1 cellular context compared by ENCODE assay signal in genomic region chr10:5623081-5623748, GRCh38.
TF ChIP-seq lines count a peak whose summit lies in the region.

No MANE protein-coding gene starts in this region.

TF ChIP-seq in K562, 482 proteins besides CTCF, POLR2A, EP300 and RAD21 (continued from another document):
- TF ChIP-seq TAF1 (IDR thresholded peaks at IDR 0.05; ENCODE audit: control insufficient read depth, extremely low read depth, insufficient read depth, low read length, severe bottlenecking) = no peak
- no peak for TF ChIP-seq ESRRB (CRISPR knock-in tag; IDR thresholded peaks at IDR 0.05; ENCODE audit: borderline replicate concordance)
- TF ChIP-seq, protein P1, sequence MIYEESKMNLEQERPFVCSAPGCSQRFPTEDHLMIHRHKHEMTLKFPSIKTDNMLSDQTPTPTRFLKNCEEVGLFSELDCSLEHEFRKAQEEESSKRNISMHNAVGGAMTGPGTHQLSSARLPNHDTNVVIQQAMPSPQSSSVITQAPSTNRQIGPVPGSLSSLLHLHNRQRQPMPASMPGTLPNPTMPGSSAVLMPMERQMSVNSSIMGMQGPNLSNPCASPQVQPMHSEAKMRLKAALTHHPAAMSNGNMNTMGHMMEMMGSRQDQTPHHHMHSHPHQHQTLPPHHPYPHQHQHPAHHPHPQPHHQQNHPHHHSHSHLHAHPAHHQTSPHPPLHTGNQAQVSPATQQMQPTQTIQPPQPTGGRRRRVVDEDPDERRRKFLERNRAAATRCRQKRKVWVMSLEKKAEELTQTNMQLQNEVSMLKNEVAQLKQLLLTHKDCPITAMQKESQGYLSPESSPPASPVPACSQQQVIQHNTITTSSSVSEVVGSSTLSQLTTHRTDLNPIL (CRISPR knock-in tag; IDR thresholded peaks at IDR 0.05) = no peak
- no peak for TF ChIP-seq COPS2 (conservative IDR thresholded peaks at IDR 0.05)
- TF ChIP-seq, protein P2, sequence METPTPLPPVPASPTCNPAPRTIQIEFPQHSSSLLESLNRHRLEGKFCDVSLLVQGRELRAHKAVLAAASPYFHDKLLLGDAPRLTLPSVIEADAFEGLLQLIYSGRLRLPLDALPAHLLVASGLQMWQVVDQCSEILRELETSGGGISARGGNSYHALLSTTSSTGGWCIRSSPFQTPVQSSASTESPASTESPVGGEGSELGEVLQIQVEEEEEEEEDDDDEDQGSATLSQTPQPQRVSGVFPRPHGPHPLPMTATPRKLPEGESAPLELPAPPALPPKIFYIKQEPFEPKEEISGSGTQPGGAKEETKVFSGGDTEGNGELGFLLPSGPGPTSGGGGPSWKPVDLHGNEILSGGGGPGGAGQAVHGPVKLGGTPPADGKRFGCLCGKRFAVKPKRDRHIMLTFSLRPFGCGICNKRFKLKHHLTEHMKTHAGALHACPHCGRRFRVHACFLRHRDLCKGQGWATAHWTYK (CRISPR knock-in tag; IDR thresholded peaks at IDR 0.05) = peak; percentile 62; the same call in 1 of the 2 replicates
- TF ChIP-seq ZC3H11A (IDR thresholded peaks at IDR 0.05; ENCODE audit: low read depth, low read length) = no peak
- 0 out of 2 replicates have a peak, but pooled peaks have one; percentile 29 for TF ChIP-seq TARDBP (IDR thresholded peaks at IDR 0.05)
- TF ChIP-seq ZNF780A (CRISPR knock-in tag; IDR thresholded peaks at IDR 0.05) = no peak
- no peak for TF ChIP-seq XRCC4 (IDR thresholded peaks at IDR 0.05; ENCODE audit: extremely low read depth, insufficient read depth, insufficient read length)
- no peak for TF ChIP-seq GTF2B (IDR thresholded peaks at IDR 0.05; ENCODE audit: extremely low read depth, insufficient read length)
- no peak for TF ChIP-seq GTF2E2 (tag; IDR thresholded peaks at IDR 0.05)
- peak; percentile 24 for TF ChIP-seq DACH1 (IDR thresholded peaks at IDR 0.05; ENCODE audit: partially characterized antibody)
- TF ChIP-seq OTX1 (CRISPR knock-in tag; IDR thresholded peaks at IDR 0.05) = no peak
- TF ChIP-seq, protein P3, sequence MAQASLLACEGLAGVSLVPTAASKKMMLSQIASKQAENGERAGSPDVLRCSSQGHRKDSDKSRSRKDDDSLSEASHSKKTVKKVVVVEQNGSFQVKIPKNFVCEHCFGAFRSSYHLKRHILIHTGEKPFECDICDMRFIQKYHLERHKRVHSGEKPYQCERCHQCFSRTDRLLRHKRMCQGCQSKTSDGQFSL (CRISPR knock-in tag; IDR thresholded peaks at IDR 0.05) = 0 out of 2 replicates have a peak, but pooled peaks have one; percentile 32
- TF ChIP-seq, protein P3 (tag; IDR thresholded peaks at IDR 0.05) = no peak
- TF ChIP-seq SRSF3 (IDR thresholded peaks at IDR 0.05; ENCODE audit: insufficient read depth, low read length) = no peak
- TF ChIP-seq SMARCA4 (IDR thresholded peaks at IDR 0.05) = no peak
- no peak for TF ChIP-seq NFE2 (IDR thresholded peaks at IDR 0.05; ENCODE audit: low read depth)
- no peak for TF ChIP-seq ZNF316 (IDR thresholded peaks at IDR 0.05)
- TF ChIP-seq ILK (tag; IDR thresholded peaks at IDR 0.05; ENCODE audit: borderline replicate concordance, low read depth) = no peak
- no peak for TF ChIP-seq CEBPB (tag; IDR thresholded peaks at IDR 0.05)
- TF ChIP-seq, protein P4, sequence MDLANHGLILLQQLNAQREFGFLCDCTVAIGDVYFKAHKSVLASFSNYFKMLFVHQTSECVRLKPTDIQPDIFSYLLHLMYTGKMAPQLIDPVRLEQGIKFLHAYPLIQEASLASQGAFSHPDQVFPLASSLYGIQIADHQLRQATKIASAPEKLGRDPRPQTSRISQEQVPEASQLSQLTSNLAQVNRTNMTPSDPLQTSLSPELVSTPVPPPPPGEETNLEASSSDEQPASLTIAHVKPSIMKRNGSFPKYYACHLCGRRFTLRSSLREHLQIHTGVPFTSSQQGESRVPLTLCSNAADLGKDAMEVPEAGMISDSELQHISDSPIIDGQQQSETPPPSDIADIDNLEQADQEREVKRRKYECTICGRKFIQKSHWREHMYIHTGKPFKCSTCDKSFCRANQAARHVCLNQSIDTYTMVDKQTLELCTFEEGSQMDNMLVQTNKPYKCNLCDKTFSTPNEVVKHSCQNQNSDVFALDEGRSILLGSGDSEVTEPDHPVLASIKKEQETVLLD (IDR thresholded peaks at IDR 0.05) = no peak
- no peak for TF ChIP-seq PYGO2 (tag; IDR thresholded peaks at IDR 0.05)
- no peak for TF ChIP-seq FOXJ2 (tag; IDR thresholded peaks at IDR 0.05)
- TF ChIP-seq HLTF (IDR thresholded peaks at IDR 0.05) = no peak
- TF ChIP-seq, protein P5, sequence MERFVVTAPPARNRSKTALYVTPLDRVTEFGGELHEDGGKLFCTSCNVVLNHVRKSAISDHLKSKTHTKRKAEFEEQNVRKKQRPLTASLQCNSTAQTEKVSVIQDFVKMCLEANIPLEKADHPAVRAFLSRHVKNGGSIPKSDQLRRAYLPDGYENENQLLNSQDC (CRISPR knock-in tag; IDR thresholded peaks at IDR 0.05) = no peak
- TF ChIP-seq, protein P6, sequence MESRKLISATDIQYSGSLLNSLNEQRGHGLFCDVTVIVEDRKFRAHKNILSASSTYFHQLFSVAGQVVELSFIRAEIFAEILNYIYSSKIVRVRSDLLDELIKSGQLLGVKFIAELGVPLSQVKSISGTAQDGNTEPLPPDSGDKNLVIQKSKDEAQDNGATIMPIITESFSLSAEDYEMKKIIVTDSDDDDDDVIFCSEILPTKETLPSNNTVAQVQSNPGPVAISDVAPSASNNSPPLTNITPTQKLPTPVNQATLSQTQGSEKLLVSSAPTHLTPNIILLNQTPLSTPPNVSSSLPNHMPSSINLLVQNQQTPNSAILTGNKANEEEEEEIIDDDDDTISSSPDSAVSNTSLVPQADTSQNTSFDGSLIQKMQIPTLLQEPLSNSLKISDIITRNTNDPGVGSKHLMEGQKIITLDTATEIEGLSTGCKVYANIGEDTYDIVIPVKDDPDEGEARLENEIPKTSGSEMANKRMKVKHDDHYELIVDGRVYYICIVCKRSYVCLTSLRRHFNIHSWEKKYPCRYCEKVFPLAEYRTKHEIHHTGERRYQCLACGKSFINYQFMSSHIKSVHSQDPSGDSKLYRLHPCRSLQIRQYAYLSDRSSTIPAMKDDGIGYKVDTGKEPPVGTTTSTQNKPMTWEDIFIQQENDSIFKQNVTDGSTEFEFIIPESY (CRISPR knock-in tag; IDR thresholded peaks at IDR 0.05) = 0 out of 2 replicates have a peak, but pooled peaks have one; percentile 18
- TF ChIP-seq, protein P7, sequence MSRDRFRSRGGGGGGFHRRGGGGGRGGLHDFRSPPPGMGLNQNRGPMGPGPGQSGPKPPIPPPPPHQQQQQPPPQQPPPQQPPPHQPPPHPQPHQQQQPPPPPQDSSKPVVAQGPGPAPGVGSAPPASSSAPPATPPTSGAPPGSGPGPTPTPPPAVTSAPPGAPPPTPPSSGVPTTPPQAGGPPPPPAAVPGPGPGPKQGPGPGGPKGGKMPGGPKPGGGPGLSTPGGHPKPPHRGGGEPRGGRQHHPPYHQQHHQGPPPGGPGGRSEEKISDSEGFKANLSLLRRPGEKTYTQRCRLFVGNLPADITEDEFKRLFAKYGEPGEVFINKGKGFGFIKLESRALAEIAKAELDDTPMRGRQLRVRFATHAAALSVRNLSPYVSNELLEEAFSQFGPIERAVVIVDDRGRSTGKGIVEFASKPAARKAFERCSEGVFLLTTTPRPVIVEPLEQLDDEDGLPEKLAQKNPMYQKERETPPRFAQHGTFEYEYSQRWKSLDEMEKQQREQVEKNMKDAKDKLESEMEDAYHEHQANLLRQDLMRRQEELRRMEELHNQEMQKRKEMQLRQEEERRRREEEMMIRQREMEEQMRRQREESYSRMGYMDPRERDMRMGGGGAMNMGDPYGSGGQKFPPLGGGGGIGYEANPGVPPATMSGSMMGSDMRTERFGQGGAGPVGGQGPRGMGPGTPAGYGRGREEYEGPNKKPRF (IDR thresholded peaks at IDR 0.05; ENCODE audit: low read depth, low read length) = no peak
- no peak for TF ChIP-seq LARP7 (IDR thresholded peaks at IDR 0.05)
- TF ChIP-seq, protein P8, sequence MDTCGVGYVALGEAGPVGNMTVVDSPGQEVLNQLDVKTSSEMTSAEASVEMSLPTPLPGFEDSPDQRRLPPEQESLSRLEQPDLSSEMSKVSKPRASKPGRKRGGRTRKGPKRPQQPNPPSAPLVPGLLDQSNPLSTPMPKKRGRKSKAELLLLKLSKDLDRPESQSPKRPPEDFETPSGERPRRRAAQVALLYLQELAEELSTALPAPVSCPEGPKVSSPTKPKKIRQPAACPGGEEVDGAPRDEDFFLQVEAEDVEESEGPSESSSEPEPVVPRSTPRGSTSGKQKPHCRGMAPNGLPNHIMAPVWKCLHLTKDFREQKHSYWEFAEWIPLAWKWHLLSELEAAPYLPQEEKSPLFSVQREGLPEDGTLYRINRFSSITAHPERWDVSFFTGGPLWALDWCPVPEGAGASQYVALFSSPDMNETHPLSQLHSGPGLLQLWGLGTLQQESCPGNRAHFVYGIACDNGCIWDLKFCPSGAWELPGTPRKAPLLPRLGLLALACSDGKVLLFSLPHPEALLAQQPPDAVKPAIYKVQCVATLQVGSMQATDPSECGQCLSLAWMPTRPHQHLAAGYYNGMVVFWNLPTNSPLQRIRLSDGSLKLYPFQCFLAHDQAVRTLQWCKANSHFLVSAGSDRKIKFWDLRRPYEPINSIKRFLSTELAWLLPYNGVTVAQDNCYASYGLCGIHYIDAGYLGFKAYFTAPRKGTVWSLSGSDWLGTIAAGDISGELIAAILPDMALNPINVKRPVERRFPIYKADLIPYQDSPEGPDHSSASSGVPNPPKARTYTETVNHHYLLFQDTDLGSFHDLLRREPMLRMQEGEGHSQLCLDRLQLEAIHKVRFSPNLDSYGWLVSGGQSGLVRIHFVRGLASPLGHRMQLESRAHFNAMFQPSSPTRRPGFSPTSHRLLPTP (IDR thresholded peaks at IDR 0.05; ENCODE audit: borderline replicate concordance, extremely low read depth, insufficient read length) = no peak
- TF ChIP-seq ZNF512 (tag; IDR thresholded peaks at IDR 0.05) = no peak
- no peak for TF ChIP-seq EZH2 (IDR thresholded peaks at IDR 0.05; ENCODE audit: borderline replicate concordance, low read depth, low read length)
- TF ChIP-seq RBFOX2 (IDR thresholded peaks at IDR 0.05; ENCODE audit: low read depth, low read length) = 0 out of 2 replicates have a peak, but pooled peaks have one; percentile 23
- TF ChIP-seq PRPF4 (IDR thresholded peaks at IDR 0.05; ENCODE audit: insufficient read depth, low read depth, low read length, poor library complexity, severe bottlenecking) = no peak
- no peak for TF ChIP-seq RBM22 (IDR thresholded peaks at IDR 0.05; ENCODE audit: low read depth, low read length, poor library complexity, severe bottlenecking)
- peak; percentile 41; the same call in 1 of the 2 replicates for TF ChIP-seq DMBX1 (CRISPR knock-in tag; IDR thresholded peaks at IDR 0.05; ENCODE audit: borderline replicate concordance)
- TF ChIP-seq WHSC1 (IDR thresholded peaks at IDR 0.05; ENCODE audit: low read length) = no peak
- no peak for TF ChIP-seq ZNF274 (IDR thresholded peaks at IDR 0.05; ENCODE audit: borderline replicate concordance, low read depth, low read length)
- TF ChIP-seq ZNF282 (CRISPR knock-in tag; IDR thresholded peaks at IDR 0.05) = no peak
- TF ChIP-seq ZC3H4 (CRISPR knock-in tag; IDR thresholded peaks at IDR 0.05; ENCODE audit: borderline replicate concordance) = no peak
- TF ChIP-seq TRIM25 (IDR thresholded peaks at IDR 0.05; ENCODE audit: borderline replicate concordance) = no peak
- TF ChIP-seq KLF6 (CRISPR knock-in tag; IDR thresholded peaks at IDR 0.05; ENCODE audit: borderline replicate concordance) = no peak
- no peak for TF ChIP-seq ZKSCAN1 (IDR thresholded peaks at IDR 0.05; ENCODE audit: low read depth, low read length)
- TF ChIP-seq ZNF766 (CRISPR knock-in tag; conservative IDR thresholded peaks at IDR 0.05) = no peak
TF ChIP-seq in K562: peak in this region for 53.
